In the genomic region with DNA sequence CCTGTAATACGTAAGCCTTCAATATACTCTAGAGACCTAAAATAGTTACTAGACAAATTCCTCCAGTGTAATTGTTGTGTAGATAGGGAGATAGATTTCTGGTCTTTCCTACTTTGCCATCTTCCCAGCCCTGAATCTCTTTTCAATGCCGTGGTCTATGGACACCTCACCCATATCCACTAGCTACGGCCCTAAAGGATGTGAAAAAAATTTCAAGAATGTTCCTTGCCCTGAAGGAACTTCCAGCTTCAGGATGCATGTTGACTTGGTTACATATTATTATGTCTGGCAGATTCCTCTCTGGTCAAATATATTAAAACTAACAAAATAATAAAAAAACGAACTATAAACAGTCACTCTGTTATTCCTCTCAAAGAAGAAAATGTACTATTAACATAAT, we compare ENCODE assay signal across 1 cellular context.
TF ChIP-seq lines count a peak whose summit lies in the region.

No MANE protein-coding gene starts in this region.

TF ChIP-seq in endothelial cell of umbilical vein, 7 proteins besides CTCF, POLR2A, EP300 and RAD21:
- TF ChIP-seq GATA2 (IDR thresholded peaks at IDR 0.05; ENCODE audit: insufficient read depth, insufficient read length, low read depth, low read length) (no peak), JUN (IDR thresholded peaks at IDR 0.05; ENCODE audit: borderline replicate concordance, insufficient read depth, insufficient read length, low read depth) (no peak), MYC (IDR thresholded peaks at IDR 0.05; ENCODE audit: low read depth, low read length) (no peak), FOS (IDR thresholded peaks at IDR 0.05; ENCODE audit: borderline replicate concordance, insufficient read depth, low read length) (no peak), EZH2 (IDR thresholded peaks at IDR 0.05; ENCODE audit: borderline replicate concordance, low read depth, low read length, severe bottlenecking) (no peak), POLR2AphosphoS5 (IDR thresholded peaks at IDR 0.05; ENCODE audit: insufficient read depth, low read depth, low read length) (no peak), MAX (IDR thresholded peaks at IDR 0.05; ENCODE audit: insufficient read depth, insufficient read length) (no peak)
